Comparison of ENCODE assay signal across 1 cellular context in genomic region chr16:30052671-30053372, GRCh38.
TF ChIP-seq lines count a peak whose summit lies in the region.

No MANE protein-coding gene starts in this region.

TF ChIP-seq in H1, 55 proteins besides CTCF, POLR2A, EP300 and RAD21:
- TF ChIP-seq CREB1 (IDR thresholded peaks at IDR 0.05): peak; percentile 74
- 0 out of 2 replicates have a peak, but pooled peaks have one; percentile 30 for TF ChIP-seq RBBP5 (IDR thresholded peaks at IDR 0.05; ENCODE audit: borderline replicate concordance, low read depth, low read length)
- TF ChIP-seq SIN3A (conservative IDR thresholded peaks at IDR 0.05 in 1 of 2, IDR thresholded peaks at IDR 0.05 in 1 of 2; ENCODE audit: low read depth in 1 of 2, low read length in 2 of 2): peak; percentile 93 to 98
- peak; percentile 93 for TF ChIP-seq MAX (IDR thresholded peaks at IDR 0.05)
- peak; percentile 48; the same call in 1 of the 2 replicates for TF ChIP-seq BRCA1 (IDR thresholded peaks at IDR 0.05; ENCODE audit: low read depth, low read length)
- TF ChIP-seq CBX8 (IDR thresholded peaks at IDR 0.05; ENCODE audit: borderline replicate concordance, low read depth, low read length): no peak
- no peak for TF ChIP-seq TEAD4 (IDR thresholded peaks at IDR 0.05; ENCODE audit: low read depth, low read length)
- TF ChIP-seq POLR2AphosphoS5 (IDR thresholded peaks at IDR 0.05; ENCODE audit: low read depth, low read length): no peak
- peak; percentile 37 for TF ChIP-seq ASH2L (IDR thresholded peaks at IDR 0.05; ENCODE audit: low read length)
- peak; percentile 31; the same call in 1 of the 2 replicates for TF ChIP-seq SRF (IDR thresholded peaks at IDR 0.05; ENCODE audit: low read depth, low read length)
- TF ChIP-seq KDM4A (IDR thresholded peaks at IDR 0.05; ENCODE audit: low read depth, low read length, severe bottlenecking): peak; percentile 41
- TF ChIP-seq YY1 (IDR thresholded peaks at IDR 0.05; ENCODE audit: low read depth, low read length): no peak
- peak; percentile 81 for TF ChIP-seq CHD2 (IDR thresholded peaks at IDR 0.05; ENCODE audit: low read length)
- 0 out of 2 replicates have a peak, but pooled peaks have one; percentile 34 for TF ChIP-seq BACH1 (IDR thresholded peaks at IDR 0.05; ENCODE audit: low read length)
- peak; percentile 99 for TF ChIP-seq E2F6 (IDR thresholded peaks at IDR 0.05)
- TF ChIP-seq SP1 (IDR thresholded peaks at IDR 0.05; ENCODE audit: low read depth, low read length): 0 out of 2 replicates have a peak, but pooled peaks have one; percentile 25
- TF ChIP-seq CEBPB (IDR thresholded peaks at IDR 0.05; ENCODE audit: low read depth, low read length): peak; percentile 53; the same call in 1 of the 2 replicates
